5 cellular contexts compared by ENCODE assay signal in genomic region chr16:62899737-62900136, GRCh38.
"Had no signal": no experiment of that assay in that cellular context is flagged by ENCODE, and none has a peak within 500 bp of the region (broad histone marks: within the 10 kb centered on the region; RNA-seq: fewer than 3 reads in every experiment).

No MANE protein-coding gene starts in this region.

- H3K4me3 ChIP-seq: K562 had no signal

- DNase-seq: IMR-90, KBM-7, KG1 had no signal

- H3K27ac ChIP-seq: HL-60 had no signal
